Comparison of ENCODE assay signal across 22 cellular contexts in the genomic region with DNA sequence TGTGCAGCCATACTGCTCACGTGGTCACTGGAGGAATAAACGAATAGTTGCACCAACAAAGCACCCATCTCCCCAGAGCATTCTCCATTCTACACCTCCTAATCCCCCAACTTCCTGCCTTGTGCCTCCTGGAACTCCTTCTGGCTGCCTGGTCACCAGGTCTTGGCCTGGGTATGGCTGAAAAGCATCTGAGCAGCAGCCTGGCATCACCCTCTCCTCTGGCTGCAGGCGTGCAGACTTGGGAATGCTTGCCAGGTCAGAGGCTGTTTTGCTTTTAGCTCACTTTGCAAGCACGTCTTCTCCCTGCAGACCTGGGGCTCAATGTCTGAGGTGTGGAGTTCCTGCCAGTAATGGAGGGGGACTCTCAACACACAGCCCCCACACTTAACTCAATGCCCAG. TPM values are rescaled to one million over a fixed set of nuclear protein-coding genes. Genes with fewer than 3 reads are reported as not detected.
"Had no signal": no experiment of that assay in that cellular context is flagged by ENCODE, and none has a peak within 500 bp of the region (broad histone marks: within the 10 kb centered on the region; RNA-seq: fewer than 3 reads in every experiment).

No MANE protein-coding gene starts in this region.

- H3K27ac ChIP-seq: cardiac muscle cell, foreskin keratinocyte, transverse colon, vagina had no signal

- H3K4me3 ChIP-seq: cardiac muscle cell, lung, transverse colon, vagina had no signal

- DNase-seq: activated CD4-positive, alpha-beta T cell treated with anti-CD3 and anti-CD28 coated beads, Interleukin-2, amount 10 ng/mL, durations not matched to agents 24 days and 14 days; activated CD4-positive, CD25-positive, alpha-beta regulatory T cell; activated CD8-positive, alpha-beta T cell treated with anti-CD3 and anti-CD28 coated beads, Interleukin-2, amount 10 ng/mL, durations not matched to agents 7 days and 5 days; activated naive CD4-positive, alpha-beta T cell treated with Interleukin-2 at 50 U/mL for 16 hours; activated naive CD8-positive, alpha-beta T cell treated with anti-CD3 and anti-CD28 coated beads, Interleukin-2, amount 10 ng/mL, durations not matched to agents 7 days and 5 days; activated T-cell treated with anti-CD3 and anti-CD28 coated beads, Interleukin-2, amount 50 U/mL, for 24 hours; amygdala; foreskin keratinocyte; glutamatergic neuron; hypothalamus; islet precursor cell; left colon; natural killer cell; stimulated activated naive CD8-positive, alpha-beta T cell treated with anti-CD3 and anti-CD28 coated beads, Interleukin-15, Interleukin-2, amounts not matched to agents 100 U/mL and 50 U/mL, for 24 hours; T1000; transverse colon had no signal

- H3K4me1 ChIP-seq: foreskin keratinocyte, vagina had no signal

- H3K27me3 ChIP-seq: cardiac muscle cell, vagina had no signal

- ATAC-seq: activated CD8-positive, alpha-beta T cell treated with anti-CD3 and anti-CD28 coated beads, Interleukin-2, amount 10 ng/mL, durations not matched to agents 7 days and 5 days; foreskin keratinocyte; left colon; natural killer cell; stimulated activated naive CD8-positive, alpha-beta T cell treated with anti-CD3 and anti-CD28 coated beads, Interleukin-15, Interleukin-2, amounts not matched to agents 100 U/mL and 50 U/mL, for 24 hours had no signal

- H3K9me3 ChIP-seq: transverse colon, vagina had no signal

- H3K36me3 ChIP-seq: cardiac muscle cell, transverse colon, vagina had no signal

RNA-seq across cellular contexts. Expression of a gene that starts 33.3 kb away (rescaled TPM):
- total RNA-seq: fibroblast of lung, vagina had no signal

RNA-seq across cellular contexts. Expression of a gene that starts 54.9 kb away (rescaled TPM):
- total RNA-seq: activated CD4-positive, alpha-beta T cell treated with anti-CD3 and anti-CD28 coated beads, Interleukin-2, amount 10 ng/mL, durations not matched to agents 24 days and 14 days; activated naive CD8-positive, alpha-beta T cell treated with anti-CD3 and anti-CD28 coated beads, Interleukin-2, amount 10 ng/mL, durations not matched to agents 7 days and 5 days; epithelial cell of proximal tubule; fibroblast of lung; foreskin keratinocyte; natural killer cell; renal cortical epithelial cell had no signal
